In genomic region chr5:137753227-137753985, GRCh38 we compare ENCODE assay signal across 8 cellular contexts. TPM values are rescaled to one million over a fixed set of nuclear protein-coding genes. Genes with fewer than 3 reads are reported as not detected.
DNase-seq lines count a peak whose midpoint lies in the region; ATAC-seq and TF ChIP-seq lines count a peak whose summit lies in the region.

No MANE protein-coding gene starts in this region.

- BruUV-seq in PC-3 (replicated peaks; lab: Mats Ljungman, UMichigan): TSS peak; percentile 77

- H3K4me1 ChIP-seq in PC-3 (ENCODE audit: insufficient read depth, low read length): peaks cover 18% of the 10 kb centered on the region

- H3K9ac ChIP-seq in PC-3 (ENCODE audit: low read length): peak overlapping the region; percentile 99

- H3K79me2 ChIP-seq in PC-3 (ENCODE audit: low read length): peaks cover 58% of the 10 kb centered on the region

- H3K9me2 ChIP-seq in PC-3 (replicated peaks; ENCODE audit: low read length): no peaks in the 10 kb centered on the region

- H3K27me3 Mint-ChIP-seq in CD4-positive, alpha-beta T cell: no peaks in the 10 kb centered on the region

- H3K9me3 ChIP-seq in CD4-positive, alpha-beta T cell (ENCODE audit: control insufficient read depth, low read length): no peaks in the 10 kb centered on the region
- H3K9me3 ChIP-seq in PC-3 (ENCODE audit: low read length): no peaks in the 10 kb centered on the region

- intact Hi-C loops in CD4-positive, alpha-beta T cell (cut with DNase I, micrococcal nuclease): loop anchor here (2.0 to 10.0 kb wide), 5 partner anchors 17 to 821 kb away; partner anchors contain the start of genes CDC23 (in 1 of the 2), CDC25C (in 1 of the 2), FAM13B (in 1 of the 2) and FAM53C (in 1 of the 2)
- intact Hi-C loops in PC-3 (cut with micrococcal nuclease): no loop called here
- intact Hi-C loops in Right ventricle myocardium superior (cut with DNase I): loop anchor here (10.0 kb wide), 1 partner anchor 381 kb away; the partner anchor contains the start of gene NME5
- intact Hi-C loops in posterior cingulate gyrus (cut with DNase I): loop anchor here (10.0 kb wide), 1 partner anchor 131 kb away; the partner anchor contains the start of gene PKD2L2

- H3F3A ChIP-seq in PC-3 (ENCODE audit: low read length, unreplicated experiment): no peaks in the 10 kb centered on the region

- CTCF ChIA-PET in CD4-positive, alpha-beta T cell (lab: Charles Lee): interaction anchor here (1.0 to 3.4 kb wide), 4 partner anchors 11 to 599 kb away, joined by 3 to 28 read pairs (median 14); partner anchors contain the start of gene KDM3B
- CTCF ChIA-PET in PC-3 (lab: Charles Lee): no interaction called here

- POLR2A ChIA-PET in CD4-positive, alpha-beta T cell (lab: Charles Lee): interaction anchor here (0.8 to 3.2 kb wide), 27 partner anchors 10 to 1813 kb away, joined by 3 to 80 read pairs (median 4); partner anchors contain the start of genes BRD8, CDC23, EGR1 and FAM13B
- POLR2A ChIA-PET in PC-3 (lab: Charles Lee; ENCODE audit: unreplicated experiment): interaction anchor here (0.6 kb wide), 1 partner anchor 1508 kb away, joined by 4 read pairs; no protein-coding TSS in a partner anchor

- H3K4me2 ChIP-seq in PC-3 (ENCODE audit: low read length): peak overlapping the region; percentile 98

- peak overlapping the region; percentile 79 for H3K4me3 ChIP-seq in PC-3 (ENCODE audit: low read length)

- no peak for TF ChIP-seq CTCF in CD4-positive, alpha-beta T cell (IDR thresholded peaks at IDR 0.05)
- no peak for TF ChIP-seq CTCF in PC-3 (conservative IDR thresholded peaks at IDR 0.05; ENCODE audit: low read depth, low read length)

- no peak overlapping the region for H2AFZ ChIP-seq in PC-3 (ENCODE audit: low read length)

- peaks cover 50% of the 10 kb centered on the region for H3K36me3 Mint-ChIP-seq in CD4-positive, alpha-beta T cell (ENCODE audit: low read depth)

- H3K27me3 ChIP-seq in CD4-positive, alpha-beta T cell (ENCODE audit: control insufficient read depth, insufficient read depth, low read length): no peaks in the 10 kb centered on the region
- no peaks in the 10 kb centered on the region for H3K27me3 ChIP-seq in PC-3 (ENCODE audit: low read length)

- peaks cover 37% of the 10 kb centered on the region for H3K4me1 Mint-ChIP-seq in CD4-positive, alpha-beta T cell (ENCODE audit: low read depth)

- H3K4me3 Mint-ChIP-seq in CD4-positive, alpha-beta T cell: peak overlapping the region; percentile 97

- H3K27ac Mint-ChIP-seq in CD4-positive, alpha-beta T cell: peak overlapping the region; percentile 100

- ATAC-seq in CD4-positive, alpha-beta T cell (ENCODE audit: poor library complexity): peak; percentile 0
- ATAC-seq in GM21825 (IDR thresholded peaks at IDR 0.05; ENCODE audit: unreplicated experiment) (peak; percentile 4), PC-3 (peak; percentile 2; the same call in 1 of the 2 replicates), Right ventricle myocardium superior (ENCODE audit: poor library complexity) (peak; percentile 32), GM18858 (IDR thresholded peaks at IDR 0.05; ENCODE audit: unreplicated experiment) (no peak)

- no peaks in the 10 kb centered on the region for H3K9me3 Mint-ChIP-seq in CD4-positive, alpha-beta T cell

- peaks cover 11% of the 10 kb centered on the region for H3K36me3 ChIP-seq in PC-3 (ENCODE audit: low read depth, low read length)

- peak in 9 of 10 experiments; percentile 10 to 60 (median 35) for DNase-seq in CD4-positive, alpha-beta T cell
- DNase-seq in PC-3 (no peak), Right ventricle myocardium superior (peak; percentile 80), posterior cingulate gyrus (peak in 9 of 10 donors; percentile 20 to 92 (median 40)), dermis blood vessel endothelial cell (no peak)
- DNase-seq in activated naive CD4-positive, alpha-beta T cell treated with anti-CD3 and anti-CD28 coated beads, Interleukin-2, amount 50 U/mL, for 16 hours: peak; percentile 45

- H4K20me1 ChIP-seq in PC-3 (ENCODE audit: low read length): peaks cover 47% of the 10 kb centered on the region

- H3K27ac ChIP-seq in CD4-positive, alpha-beta T cell (ENCODE audit: low read depth, low read length): peak overlapping the region; percentile 100
- H3K27ac ChIP-seq in PC-3 (ENCODE audit: low read length): peak overlapping the region; percentile 90

RNA-seq across cellular contexts. Expression of gene HNRNPA0, which starts 0.8 kb away (rescaled TPM):
- total RNA-seq in CD4-positive, alpha-beta T cell: 10 to 100 TPM; 52.7 to 53.2 TPM
- 13.0 and 14.9 TPM in 2 replicates for total RNA-seq in PC-3 (2014; rRNA removed)
- total RNA-seq in Right ventricle myocardium superior: 12.1 TPM
- 11.1 and 12.0 TPM in 2 replicates for total RNA-seq in dermis blood vessel endothelial cell

RNA-seq across cellular contexts. Expression of gene KLHL3, which starts 17.5 kb away (rescaled TPM):
- total RNA-seq in CD4-positive, alpha-beta T cell: 10 to 100 TPM; 22.0 to 25.9 TPM
- total RNA-seq in PC-3 (2014; rRNA removed) (2.9 and 4.0 TPM in 2 replicates), Right ventricle myocardium superior (22.3 TPM), dermis blood vessel endothelial cell (21.1 and 32.6 TPM in 2 replicates)

Comparison
In these comparisons a context has a peak if more than half of its experiments do, and no peak if none do; other contexts are left out.
1. DNase-seq: peak in CD4-positive, alpha-beta T cell (9 of 10), activated naive CD4-positive, alpha-beta T cell treated with anti-CD3 and anti-CD28 coated beads, Interleukin-2, amount 50 U/mL, for 16 hours (single experiment), Right ventricle myocardium superior (single experiment) and posterior cingulate gyrus (9 of 10); none in PC-3 (single experiment) and dermis blood vessel endothelial cell (single experiment).